ENCODE assay signal across 14 cellular contexts in the genomic region with DNA sequence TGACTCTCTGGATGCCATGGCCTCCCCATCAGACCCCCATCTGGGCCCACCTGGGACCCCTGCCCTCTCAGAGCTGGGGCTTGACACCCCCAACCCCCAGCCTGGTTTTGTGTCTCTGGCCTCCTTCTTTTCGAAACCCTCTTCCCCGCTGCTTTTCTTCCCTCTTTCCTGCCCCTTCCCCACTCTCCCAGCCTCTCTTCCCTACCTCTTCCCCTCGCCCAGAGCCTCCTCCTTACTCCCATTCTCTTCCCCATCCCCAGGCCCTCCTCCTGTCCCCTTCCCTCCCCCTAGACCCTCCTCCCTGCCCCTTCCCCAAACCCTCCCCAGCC. TPM values are rescaled to one million over a fixed set of nuclear protein-coding genes. Genes with fewer than 3 reads are reported as not detected.
DNase-seq lines count a peak whose midpoint lies in the region; ATAC-seq, FAIRE-seq and TF ChIP-seq lines count a peak whose summit lies in the region.
"Had no signal": no experiment of that assay in that cellular context is flagged by ENCODE, and none has a peak within 500 bp of the region (broad histone marks: within the 10 kb centered on the region; RNA-seq: fewer than 3 reads in every experiment).

No MANE protein-coding gene starts in this region.

- ATAC-seq in K562 (no peak), GM21381 (IDR thresholded peaks at IDR 0.05; ENCODE audit: unreplicated experiment) (no peak)
- ATAC-seq: esophagus mucosa had no signal

- peaks cover 2% of the 10 kb centered on the region for H3K9me3 Mint-ChIP-seq in mesothelial cell of epicardium

- H3K4me2 ChIP-seq in K562 (ENCODE audit: insufficient read depth, low read length) = peak overlapping the region; percentile 97

- H3K4me3 ChIP-seq in HUES48 (ENCODE audit: low read depth, low read length) (peak overlapping the region; percentile 47; the same call in 1 of the 2 replicates), K562 (peak overlapping the region; percentile 83; the same call in 1 of the 2 replicates)

- H2AFZ ChIP-seq in K562 (ENCODE audit: low read depth, low read length) = no peak overlapping the region

- H3K9me1 ChIP-seq in K562 (ENCODE audit: control insufficient read depth, insufficient read depth, low read length) = peaks cover 7% of the 10 kb centered on the region

- FAIRE-seq in K562 (lab: Jason Lieb, UNC) = no peak
- FAIRE-seq: kidney had no signal

- TF ChIP-seq RAD21 in K562 (CRISPR knock-in tag; conservative IDR thresholded peaks at IDR 0.05 in 1 of 2, IDR thresholded peaks at IDR 0.05 in 1 of 2) = no peak

- peaks cover 69% of the 10 kb centered on the region for H3K27me3 Mint-ChIP-seq in mesothelial cell of epicardium (ENCODE audit: low read depth)

- H3K9me3 ChIP-seq in HUES48 (ENCODE audit: control insufficient read depth, insufficient read depth, low read length) (peaks cover 6% of the 10 kb centered on the region), K562 (replicated peaks; ENCODE audit: control insufficient read depth, insufficient read depth, low read depth, low read length) (peaks cover 4% of the 10 kb centered on the region)

- H3K9ac ChIP-seq in HUES48 (ENCODE audit: low read depth, low read length) (no peak overlapping the region), K562 (ENCODE audit: insufficient read depth in 1 of 2, low read depth in 2 of 2, low read length in 2 of 2) (peak overlapping the region; percentile 94 to 95)

- peaks cover 62% of the 10 kb centered on the region for H3K27me3 ChIP-seq in HUES48 (ENCODE audit: control insufficient read depth, insufficient read depth, low read length)
- no peaks in the 10 kb centered on the region for H3K27me3 ChIP-seq in K562 (ENCODE audit: control insufficient read depth in 2 of 2, insufficient read depth in 2 of 2, low read length in 2 of 2)

- TF ChIP-seq CTCF in K562 (IDR thresholded peaks at IDR 0.05 in 2 of 3, conservative IDR thresholded peaks at IDR 0.05 in 1 of 3; ENCODE audit: insufficient read depth in 2 of 3, low read depth in 1 of 3, low read length in 3 of 3) (no peak), mesothelial cell of epicardium (IDR thresholded peaks at IDR 0.05; ENCODE audit: unreplicated experiment) (no peak)

- no peak overlapping the region for H3K27ac Mint-ChIP-seq in mesothelial cell of epicardium

- WGBS in K562 (ENCODE audit: insufficient coverage, low coverage, missing lambda C conversion rate) = no CpG with 5 or more reads among the region's 3 CpGs

- no peaks in the 10 kb centered on the region for H3K36me3 Mint-ChIP-seq in mesothelial cell of epicardium

- DNase-seq in D341Med (ENCODE audit: low spot score) (peak; percentile 38), K562 (ENCODE audit: extremely low read depth in 1 of 4, low spot score in 3 of 4) (peak in 1 of 4 experiments; percentile 35), mesothelial cell of epicardium (ENCODE audit: low spot score in 2 of 2, unreplicated experiment in 2 of 2) (no peak), DMS 273 (lab: John Stamatoyannopoulos, UW; ENCODE audit: unreplicated experiment) (no peak)
- no peak for DNase-seq in effector CD8-positive, alpha-beta T cell (lab: John Stamatoyannopoulos, UW)
- no peak for DNase-seq in central memory CD4-positive, alpha-beta T cell
- DNase-seq: activated CD4-positive, CD25-positive, alpha-beta regulatory T cell; amniotic stem cell; kidney; stimulated activated CD4-positive, alpha-beta T cell treated with anti-CD3 and anti-CD28 coated beads, Interleukin-2, amount 100 ng/mL, for 48 hours had no signal

- TF ChIP-seq EP300 in K562 (IDR thresholded peaks at IDR 0.05; ENCODE audit: low read length) = no peak

- no peaks in the 10 kb centered on the region for H3K36me3 ChIP-seq in HUES48 (ENCODE audit: control insufficient read depth, insufficient read depth, low read length)
- H3K36me3 ChIP-seq in K562 (ENCODE audit: control insufficient read depth, insufficient read depth, low read length) = peaks cover 22% of the 10 kb centered on the region

- POLR2A ChIA-PET in K562 (lab: Yijun Ruan, JAX) = interaction anchor here (0.6 to 3.1 kb wide), 10 partner anchors 11 to 273 kb away, joined by 3 to 22 read pairs (median 3); partner anchors contain the start of gene C3

- CTCF ChIA-PET in K562 (lab: Yijun Ruan, JAX; ENCODE audit: low intra/inter-chr PET ratio) = no interaction called here

- H3K4me3 Mint-ChIP-seq in mesothelial cell of epicardium = peak overlapping the region; percentile 22

- BruUV-seq in K562 (replicated peaks; lab: Mats Ljungman, UMichigan) = no TSS peak

- TF ChIP-seq POLR2A in K562 (conservative IDR thresholded peaks at IDR 0.05) = no peak

- no peaks in the 10 kb centered on the region; the same call in 1 of the 2 replicates for H4K20me1 ChIP-seq in K562 (replicated peaks; ENCODE audit: control insufficient read depth, insufficient read depth, low read length)

- H3K79me2 ChIP-seq in K562 (ENCODE audit: control insufficient read depth, insufficient read depth, low read length) = peaks cover 25% of the 10 kb centered on the region

- H3K4me1 Mint-ChIP-seq in mesothelial cell of epicardium = peaks cover 24% of the 10 kb centered on the region

- H3K4me1 ChIP-seq in HUES48 (ENCODE audit: control insufficient read depth, insufficient read depth, low read length) (peaks cover 12% of the 10 kb centered on the region; the same call in 1 of the 2 replicates), K562 (replicated peaks in 1 of 2; ENCODE audit: control insufficient read depth in 2 of 2, insufficient read depth in 2 of 2, low read length in 2 of 2) (peaks cover 32 to 58% of the 10 kb centered on the region in 2 experiments)

- in situ Hi-C loops in K562 (cut with MboI) = no loop called here

- intact Hi-C loops in K562 (cut with micrococcal nuclease) = no loop called here

- H3K27ac ChIP-seq in HUES48 (ENCODE audit: low read depth, low read length) (no peak overlapping the region), K562 (ENCODE audit: extremely low read depth, low read depth, low read length) (peak overlapping the region; percentile 99; the same call in 2 of the 3 replicates)

RNA-seq across cellular contexts. Expression of gene TNFSF9, which starts 2.1 kb away (rescaled TPM):
- total RNA-seq in K562 (2011; cell fraction: chromatin; rRNA removed; ENCODE audit: low replicate concordance) = 5.5 and 15.4 TPM in 2 replicates
- 19.5 and 27.3 TPM in 2 replicates for total RNA-seq in K562 (2011; cell fraction: nucleolus; rRNA removed)
- total RNA-seq in K562 (2011; cell fraction: nucleoplasm; rRNA removed) = 20.7 and 24.7 TPM in 2 replicates
- 13.8 and 17.7 TPM in 2 replicates for total RNA-seq in K562 (2014; rRNA removed)
- total RNA-seq in K562 (2014; rRNA removed; fragmentation: Illumina TruSeq; extraction: Trizol) = 6.5 TPM in 2 replicates
- total RNA-seq in K562 (2015; rRNA removed; fragmentation: Illumina TruSeq; extraction: Trizol) = 6.2 and 7.6 TPM in 2 replicates
- 17.9 and 18.9 TPM in 2 replicates for total RNA-seq in K562 (2021)
- 15.1 and 19.2 TPM in 2 replicates for polyA plus RNA-seq in K562 (2011; rRNA removed)
- polyA plus RNA-seq in K562 (2011; cell fraction: cytosol; rRNA removed) = 20.1 and 36.9 TPM in 2 replicates
- polyA plus RNA-seq in K562 (2011; cell fraction: nucleus; rRNA removed) = 11.4 and 12.1 TPM in 2 replicates
- 14.1 and 19.0 TPM in 2 replicates for polyA plus RNA-seq in K562 (2012)
- 4.7 and 6.4 TPM in 2 replicates for polyA plus RNA-seq in K562 (2014; fragmentation: Illumina TruSeq; extraction: Trizol)
- 1 to 10 TPM; 1.4 to 2.1 TPM for polyA plus RNA-seq in K562 (2014; fragmentation: Nextera tagmentation; extraction: Ambion mirVana)
- 9.8 and 11.9 TPM in 2 replicates for polyA plus RNA-seq in K562 (2014; rRNA removed)
- polyA minus RNA-seq in K562 (2011; rRNA and poly(A)+ RNA removed) = 5.3 and 5.5 TPM in 2 replicates
- polyA minus RNA-seq in K562 (2011; cell fraction: cytosol; rRNA and poly(A)+ RNA removed) = 11.5 and 17.7 TPM in 2 replicates
- polyA minus RNA-seq in K562 (2011; cell fraction: nucleus; rRNA and poly(A)+ RNA removed) = 5.0 and 6.9 TPM in 2 replicates
- total RNA-seq in mesothelial cell of epicardium = 0.76 to 1.5 TPM (median 1.1 TPM) in 3 replicates

RNA-seq across cellular contexts. Expression of gene TUBB4A, which starts 30.9 kb away (rescaled TPM):
- 0.95 and 1.9 TPM in 2 replicates for total RNA-seq in K562 (2011; cell fraction: chromatin; rRNA removed; ENCODE audit: low replicate concordance)
- 1.3 and 1.7 TPM in 2 replicates for total RNA-seq in K562 (2011; cell fraction: nucleolus; rRNA removed)
- total RNA-seq in K562 (2011; cell fraction: nucleoplasm; rRNA removed) = 1.5 and 2.5 TPM in 2 replicates
- total RNA-seq in K562 (2014; rRNA removed) = 1.0 and 1.5 TPM in 2 replicates
- total RNA-seq in K562 (2014; rRNA removed; fragmentation: Illumina TruSeq; extraction: Trizol) = 0.26 and 0.44 TPM in 2 replicates
- total RNA-seq in K562 (2015; rRNA removed; fragmentation: Illumina TruSeq; extraction: Trizol) = 0.62 and 0.68 TPM in 2 replicates
- 6.2 and 7.0 TPM in 2 replicates for total RNA-seq in K562 (2021)
- polyA plus RNA-seq in K562 (2011; rRNA removed) = 0.75 and 0.81 TPM in 2 replicates
- polyA plus RNA-seq in K562 (2011; cell fraction: cytosol; rRNA removed) = 2.2 and 3.2 TPM in 2 replicates
- 0.86 and 1.5 TPM in 2 replicates for polyA plus RNA-seq in K562 (2011; cell fraction: nucleus; rRNA removed)
- 5.6 and 11.4 TPM in 2 replicates for polyA plus RNA-seq in K562 (2012)
- polyA plus RNA-seq in K562 (2014; fragmentation: Illumina TruSeq; extraction: Trizol) = 2.9 and 3.9 TPM in 2 replicates
- under 1 TPM; 0.14 to 0.15 TPM for polyA plus RNA-seq in K562 (2014; fragmentation: Nextera tagmentation; extraction: Ambion mirVana)
- 1.7 TPM in 2 replicates for polyA plus RNA-seq in K562 (2014; rRNA removed)
- polyA minus RNA-seq in K562 (2011; rRNA and poly(A)+ RNA removed) = 0.51 and 1.4 TPM in 2 replicates
- polyA minus RNA-seq in K562 (2011; cell fraction: cytosol; rRNA and poly(A)+ RNA removed) = 8.2 and 9.8 TPM in 2 replicates
- 0.81 and 2.2 TPM in 2 replicates for polyA minus RNA-seq in K562 (2011; cell fraction: nucleus; rRNA and poly(A)+ RNA removed)
- total RNA-seq in mesothelial cell of epicardium = 10.5 to 13.5 TPM (median 13.0 TPM) in 3 replicates

RNA-seq across cellular contexts. Expression of gene DENND1C, which starts 51.4 kb away (rescaled TPM):
- 0.69 TPM in 2 replicates for total RNA-seq in K562 (2011; cell fraction: chromatin; rRNA removed; ENCODE audit: low replicate concordance)
- 0.39 and 0.67 TPM in 2 replicates for total RNA-seq in K562 (2011; cell fraction: nucleolus; rRNA removed)
- 0.37 TPM in 1 of 2 replicates, not detected in the other for total RNA-seq in K562 (2011; cell fraction: nucleoplasm; rRNA removed)
- total RNA-seq in K562 (2014; rRNA removed) = 0.09 and 0.16 TPM in 2 replicates
- 0.18 TPM in 1 of 2 replicates, not detected in the other for total RNA-seq in K562 (2014; rRNA removed; fragmentation: Illumina TruSeq; extraction: Trizol)
- total RNA-seq in K562 (2015; rRNA removed; fragmentation: Illumina TruSeq; extraction: Trizol) = 0.15 and 0.43 TPM in 2 replicates
- total RNA-seq in K562 (2021) = 0.49 and 0.78 TPM in 2 replicates
- polyA plus RNA-seq in K562 (2011; rRNA removed) = 0.29 and 1.1 TPM in 2 replicates
- 0.54 and 0.91 TPM in 2 replicates for polyA plus RNA-seq in K562 (2011; cell fraction: cytosol; rRNA removed)
- 2.0 and 3.1 TPM in 2 replicates for polyA plus RNA-seq in K562 (2011; cell fraction: nucleus; rRNA removed)
- 0.68 and 1.4 TPM in 2 replicates for polyA plus RNA-seq in K562 (2012)
- 0.33 and 0.34 TPM in 2 replicates for polyA plus RNA-seq in K562 (2014; fragmentation: Illumina TruSeq; extraction: Trizol)
- polyA plus RNA-seq in K562 (2014; fragmentation: Nextera tagmentation; extraction: Ambion mirVana) = under 1 TPM in 1 of 2 experiments, not detected in 1; 0.03 TPM
- polyA plus RNA-seq in K562 (2014; rRNA removed) = 0.19 and 1.2 TPM in 2 replicates
- 0.09 TPM in 1 of 2 replicates, not detected in the other for polyA minus RNA-seq in K562 (2011; rRNA and poly(A)+ RNA removed)
- polyA minus RNA-seq in K562 (2011; cell fraction: cytosol; rRNA and poly(A)+ RNA removed) = not detected in 2 replicates
- polyA minus RNA-seq in K562 (2011; cell fraction: nucleus; rRNA and poly(A)+ RNA removed) = 0.27 and 0.78 TPM in 2 replicates
- 0.42 to 0.75 TPM (median 0.63 TPM) in 3 replicates for total RNA-seq in mesothelial cell of epicardium

RNA-seq across cellular contexts. Expression of gene CD70, which starts 58.0 kb away (rescaled TPM):
- 0.60 and 0.67 TPM in 2 replicates for total RNA-seq in K562 (2011; cell fraction: chromatin; rRNA removed; ENCODE audit: low replicate concordance)
- 0.50 TPM in 1 of 2 replicates, not detected in the other for total RNA-seq in K562 (2011; cell fraction: nucleolus; rRNA removed)
- total RNA-seq in K562 (2011; cell fraction: nucleoplasm; rRNA removed) = not detected in 2 replicates
- total RNA-seq in K562 (2014; rRNA removed) (not detected in 2 replicates), K562 (2014; rRNA removed; fragmentation: Illumina TruSeq; extraction: Trizol) (not detected in 2 replicates), K562 (2015; rRNA removed; fragmentation: Illumina TruSeq; extraction: Trizol) (0.33 and 0.64 TPM in 2 replicates), K562 (2021) (0.58 and 1.5 TPM in 2 replicates), mesothelial cell of epicardium (not detected in 3 replicates)
- polyA plus RNA-seq in K562 (2011; rRNA removed) (0.33 and 1.6 TPM in 2 replicates), K562 (2014; fragmentation: Illumina TruSeq; extraction: Trizol) (0.64 TPM in 1 of 2 replicates, not detected in the other), K562 (2014; fragmentation: Nextera tagmentation; extraction: Ambion mirVana) (under 1 TPM in 1 of 2 experiments, not detected in 1; 0.06 TPM), K562 (2014; rRNA removed) (0.32 and 0.42 TPM in 2 replicates)
- 1.00 and 2.4 TPM in 2 replicates for polyA plus RNA-seq in K562 (2011; cell fraction: cytosol; rRNA removed)
- 1.7 and 2.5 TPM in 2 replicates for polyA plus RNA-seq in K562 (2011; cell fraction: nucleus; rRNA removed)
- polyA plus RNA-seq in K562 (2012) = 0.36 and 3.3 TPM in 2 replicates
- not detected in 2 replicates for polyA minus RNA-seq in K562 (2011; rRNA and poly(A)+ RNA removed)
- 2.8 TPM in 1 of 2 replicates, not detected in the other for polyA minus RNA-seq in K562 (2011; cell fraction: cytosol; rRNA and poly(A)+ RNA removed)
- polyA minus RNA-seq in K562 (2011; cell fraction: nucleus; rRNA and poly(A)+ RNA removed) = 0.40 and 1.1 TPM in 2 replicates
- total RNA-seq: esophagus mucosa, temporal lobe had no signal
